ENCODE assay signal across 24 cellular contexts in the genomic region with DNA sequence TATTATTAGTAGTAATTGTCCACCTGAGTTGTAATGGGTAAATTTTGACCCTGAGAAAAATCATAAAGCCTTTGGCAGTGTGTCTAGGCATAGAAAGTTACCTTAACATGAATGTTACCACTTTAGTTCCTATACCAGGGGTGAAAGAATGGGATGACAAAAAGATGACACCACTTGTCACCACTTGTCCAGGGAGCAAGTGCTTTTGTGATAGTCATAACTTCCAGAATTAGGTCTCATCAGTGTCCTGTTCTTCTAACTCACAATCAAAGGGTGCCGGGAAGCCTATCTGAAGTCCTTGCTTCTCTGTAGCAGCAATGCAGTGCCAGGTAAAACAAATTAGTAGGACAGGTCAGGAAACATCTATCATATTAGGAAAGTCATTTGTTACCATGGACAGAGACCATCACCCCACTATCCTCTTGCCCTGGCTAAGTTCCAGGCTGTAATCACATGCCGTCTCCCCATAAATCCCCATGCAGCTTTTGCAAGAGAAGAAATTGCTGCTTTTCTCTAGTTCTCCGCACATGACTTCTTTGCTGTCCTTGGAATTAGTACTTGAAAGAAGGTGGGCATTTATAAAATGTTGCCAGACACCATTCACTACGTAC.
"Had no signal": no experiment of that assay in that cellular context is flagged by ENCODE, and none has a peak within 500 bp of the region (broad histone marks: within the 10 kb centered on the region; RNA-seq: fewer than 3 reads in every experiment).

No MANE protein-coding gene starts in this region.

- H3K4me3 Mint-ChIP-seq: dendritic cell treated with granulocyte-macrophage colony-stimulating factor and Interleukin-4, amounts not matched to agents 40 ng/mL and 50 ng/mL, for 4 days; effector memory CD8-positive, alpha-beta T cell; endodermal cell; mesothelial cell of epicardium had no signal

- H3K9me3 Mint-ChIP-seq: effector memory CD8-positive, alpha-beta T cell; endodermal cell; mesothelial cell of epicardium had no signal

- H3K36me3 ChIP-seq: colonic mucosa, esophagus squamous epithelium, gastrocnemius medialis, heart right ventricle, left lung, lower lobe of right lung had no signal

- H3K4me1 ChIP-seq: colonic mucosa, esophagus squamous epithelium, left lung, lower lobe of right lung had no signal

- H3K27ac Mint-ChIP-seq: dendritic cell treated with granulocyte-macrophage colony-stimulating factor and Interleukin-4, amounts not matched to agents 40 ng/mL and 50 ng/mL, for 4 days; effector memory CD8-positive, alpha-beta T cell; endodermal cell; mesothelial cell of epicardium had no signal

- H3K27ac ChIP-seq: colonic mucosa, epithelial cell of prostate, esophagus squamous epithelium, gastrocnemius medialis, heart right ventricle, left lung, lower lobe of right lung had no signal

- H3K4me1 Mint-ChIP-seq: endodermal cell, mesothelial cell of epicardium had no signal

- ATAC-seq: effector memory CD8-positive, alpha-beta T cell; esophagus mucosa; left lung; left ventricle myocardium superior; lower lobe of right lung; mucosa of descending colon had no signal

- DNase-seq: colonic mucosa; cortex of kidney; effector CD8-positive, alpha-beta T cell; effector memory CD8-positive, alpha-beta T cell; endodermal cell; erythroblast; esophagus squamous epithelium; foreskin fibroblast; foreskin melanocyte; gastrocnemius medialis; glutamatergic neuron; head of caudate nucleus; heart right ventricle; hippocampal formation; left cardiac atrium; left lung; left ventricle myocardium superior; lower lobe of right lung; mesenchymal stem cell; mucosa of descending colon had no signal

- H3K9me3 ChIP-seq: colonic mucosa, esophagus squamous epithelium, gastrocnemius medialis, heart right ventricle, left lung, lower lobe of right lung, mucosa of descending colon had no signal

- H3K4me3 ChIP-seq: colonic mucosa, esophagus squamous epithelium, gastrocnemius medialis, heart right ventricle, left lung, lower lobe of right lung, mucosa of descending colon had no signal

- H3K27me3 ChIP-seq: colonic mucosa, esophagus squamous epithelium, gastrocnemius medialis, heart right ventricle, left lung had no signal

- H3K36me3 Mint-ChIP-seq: mesothelial cell of epicardium had no signal

- H3K27me3 Mint-ChIP-seq: dendritic cell treated with granulocyte-macrophage colony-stimulating factor and Interleukin-4, amounts not matched to agents 40 ng/mL and 50 ng/mL, for 4 days had no signal
